1 cellular context compared by ENCODE assay signal in the genomic region with DNA sequence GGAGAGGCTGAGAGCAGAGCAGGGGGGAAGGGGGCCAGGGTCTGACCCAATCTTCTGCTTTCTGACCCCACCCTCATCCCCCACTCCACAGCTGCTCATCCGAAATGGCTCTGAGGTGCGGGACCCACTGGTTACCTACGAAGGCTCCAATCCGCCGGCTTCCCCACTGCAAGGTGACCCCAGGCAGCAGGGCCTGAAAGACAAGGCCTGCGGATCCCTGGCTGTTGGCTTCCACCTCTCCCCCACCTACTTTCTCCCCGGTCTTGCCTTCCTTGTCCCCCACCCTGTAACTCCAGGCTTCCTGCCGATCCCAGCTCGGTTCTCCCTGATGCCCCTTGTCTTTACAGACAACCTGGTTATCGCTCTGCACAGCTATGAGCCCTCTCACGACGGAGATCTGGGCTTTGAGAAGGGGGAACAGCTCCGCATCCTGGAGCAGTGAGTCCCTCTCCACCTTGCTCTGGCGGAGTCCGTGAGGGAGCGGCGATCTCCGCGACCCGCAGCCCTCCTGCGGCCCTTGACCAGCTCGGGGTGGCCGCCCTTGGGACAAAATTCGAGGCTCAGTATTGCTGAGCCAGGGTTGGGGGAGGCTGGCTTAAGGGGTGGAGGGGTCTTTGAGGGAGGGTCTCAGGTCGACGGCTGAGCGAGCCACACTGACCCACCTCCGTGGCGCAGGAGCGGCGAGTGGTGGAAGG.
TF ChIP-seq lines count a peak whose summit lies in the region.

No MANE protein-coding gene starts in this region.

TF ChIP-seq in GM23338, 12 proteins besides CTCF, POLR2A, EP300 and RAD21 (continued from another document):
- TF ChIP-seq, protein P1, sequence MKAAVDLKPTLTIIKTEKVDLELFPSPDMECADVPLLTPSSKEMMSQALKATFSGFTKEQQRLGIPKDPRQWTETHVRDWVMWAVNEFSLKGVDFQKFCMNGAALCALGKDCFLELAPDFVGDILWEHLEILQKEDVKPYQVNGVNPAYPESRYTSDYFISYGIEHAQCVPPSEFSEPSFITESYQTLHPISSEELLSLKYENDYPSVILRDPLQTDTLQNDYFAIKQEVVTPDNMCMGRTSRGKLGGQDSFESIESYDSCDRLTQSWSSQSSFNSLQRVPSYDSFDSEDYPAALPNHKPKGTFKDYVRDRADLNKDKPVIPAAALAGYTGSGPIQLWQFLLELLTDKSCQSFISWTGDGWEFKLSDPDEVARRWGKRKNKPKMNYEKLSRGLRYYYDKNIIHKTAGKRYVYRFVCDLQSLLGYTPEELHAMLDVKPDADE (IDR thresholded peaks at IDR 0.05): no peak
- TF ChIP-seq CREB1 (CRISPR knock-in tag; IDR thresholded peaks at IDR 0.05; ENCODE audit: low read depth): no peak
